Comparison of ENCODE assay signal across 8 cellular contexts in the genomic region with DNA sequence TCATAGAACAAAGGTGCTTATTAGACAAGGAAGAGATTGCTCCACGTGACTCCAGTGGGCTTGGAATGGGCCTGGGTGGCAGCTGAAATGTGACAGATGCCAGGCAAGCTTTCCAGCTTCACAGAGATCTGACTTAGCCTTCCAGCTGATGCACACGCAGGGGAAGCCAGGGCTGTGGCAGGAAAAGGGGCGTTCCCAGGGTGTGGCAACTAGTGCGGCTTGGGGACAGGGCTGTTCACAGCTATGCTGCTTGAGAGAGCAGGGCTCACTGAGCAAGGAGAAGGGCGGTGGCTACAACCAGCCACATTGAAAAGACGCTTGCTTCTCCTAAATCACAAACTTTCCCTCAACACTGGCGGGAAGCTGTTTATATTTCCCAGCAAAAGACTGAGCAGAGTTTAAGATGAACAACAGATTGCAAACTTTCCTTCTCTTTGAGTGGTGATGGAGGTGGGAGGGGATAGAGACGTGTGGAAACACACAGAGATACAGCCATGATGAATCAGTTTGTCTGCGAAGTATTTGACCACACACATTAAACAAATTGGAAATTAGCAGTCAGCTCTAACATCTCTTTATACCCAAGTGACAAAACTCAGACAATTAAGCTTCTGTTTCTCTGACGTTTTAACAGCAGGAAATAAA.
DNase-seq lines count a peak whose midpoint lies in the region; ATAC-seq, FAIRE-seq and TF ChIP-seq lines count a peak whose summit lies in the region.

No MANE protein-coding gene starts in this region.

- H3K27me3 ChIP-seq in MG63, result no peaks in the 10 kb centered on the region

- H3K4me1 Mint-ChIP-seq in activated naive CD4-positive, alpha-beta T cell treated with anti-CD3 and anti-CD28 coated beads, Interleukin-2, amount 50 U/mL, for 24 hours, result peaks cover 24% of the 10 kb centered on the region

- H3K4me1 ChIP-seq in A549, result peaks cover 9% of the 10 kb centered on the region; the same call in 2 of the 3 replicates

- TF ChIP-seq POLR2A in A549 (IDR thresholded peaks at IDR 0.05; ENCODE audit: low read length), result no peak

- 36% methylated on average over 10 of the region's 10 CpGs for WGBS in A549 (ENCODE audit: missing lambda C conversion rate)

- DNase-seq in A549 (ENCODE audit: low read depth in 1 of 2, low spot score in 1 of 2) (peak; percentile 29 to 30), MG63 (peak; percentile 46), kidney tubule cell (ENCODE audit: low spot score) (peak; percentile 46), COLO668 (lab: John Stamatoyannopoulos, UW; ENCODE audit: unreplicated experiment) (no peak), NK-92 (lab: John Stamatoyannopoulos, UW; ENCODE audit: unreplicated experiment) (no peak)
- DNase-seq in stimulated activated naive CD8-positive, alpha-beta T cell treated with anti-CD3 and anti-CD28 coated beads, Interleukin-15, Interleukin-2, amounts not matched to agents 100 U/mL and 50 U/mL, for 24 hours, result peak; percentile 82

- no peak for TF ChIP-seq CTCF in A549 (IDR thresholded peaks at IDR 0.05)

- H3K36me3 Mint-ChIP-seq in activated naive CD4-positive, alpha-beta T cell treated with anti-CD3 and anti-CD28 coated beads, Interleukin-2, amount 50 U/mL, for 24 hours, result no peaks in the 10 kb centered on the region

- ATAC-seq in A549, result peak; percentile 65 to 86
- ATAC-seq in stimulated activated naive CD8-positive, alpha-beta T cell treated with anti-CD3 and anti-CD28 coated beads, Interleukin-15, Interleukin-2, amounts not matched to agents 100 U/mL and 50 U/mL, for 24 hours, result peak; percentile 95
- ATAC-seq in HG03175 (IDR thresholded peaks at IDR 0.05; ENCODE audit: unreplicated experiment), result no peak

- POLR2A ChIA-PET in A549 (lab: Yijun Ruan, JAX), result no interaction called here

- TF ChIP-seq RAD21 in A549 (conservative IDR thresholded peaks at IDR 0.05 in 1 of 2, IDR thresholded peaks at IDR 0.05 in 1 of 2), result no peak

- peak overlapping the region in 1 of 2 experiments; percentile 35; a peak in 1 of 6 replicates for H3K27ac ChIP-seq in A549

- H3K4me2 ChIP-seq in A549, result peak overlapping the region; percentile 48

- H3K4me3 ChIP-seq in A549 (no peak overlapping the region), MG63 (no peak overlapping the region)

- CTCF ChIA-PET in A549 (lab: Yijun Ruan, JAX), result interaction anchor here (1.0 to 1.1 kb wide), 2 partner anchors 16 to 144 kb away, joined by 3 read pairs; no protein-coding TSS in a partner anchor

- peak overlapping the region; percentile 60 for H3K4me3 Mint-ChIP-seq in activated naive CD4-positive, alpha-beta T cell treated with anti-CD3 and anti-CD28 coated beads, Interleukin-2, amount 50 U/mL, for 24 hours

- no peaks in the 10 kb centered on the region for H3K36me3 ChIP-seq in MG63

- TF ChIP-seq EP300 in A549 (IDR thresholded peaks at IDR 0.05), result no peak

- no peaks in the 10 kb centered on the region for H3K9me3 ChIP-seq in A549
- H3K9me3 ChIP-seq in MG63, result no peaks in the 10 kb centered on the region; the same call in 1 of the 2 replicates

- peak overlapping the region; percentile 71 for H3K27ac Mint-ChIP-seq in activated naive CD4-positive, alpha-beta T cell treated with anti-CD3 and anti-CD28 coated beads, Interleukin-2, amount 50 U/mL, for 24 hours

- FAIRE-seq in A549 (lab: Jason Lieb, UNC), result no peak

- no peaks in the 10 kb centered on the region for H3K9me3 Mint-ChIP-seq in activated naive CD4-positive, alpha-beta T cell treated with anti-CD3 and anti-CD28 coated beads, Interleukin-2, amount 50 U/mL, for 24 hours

- H3K27me3 Mint-ChIP-seq in activated naive CD4-positive, alpha-beta T cell treated with anti-CD3 and anti-CD28 coated beads, Interleukin-2, amount 50 U/mL, for 24 hours, result no peaks in the 10 kb centered on the region

TF ChIP-seq in A549, 52 proteins besides CTCF, POLR2A, EP300 and RAD21:
- TF ChIP-seq ESRRA (IDR thresholded peaks at IDR 0.05; ENCODE audit: borderline replicate concordance, low read length) (no peak), ZSCAN20 (CRISPR knock-in tag; IDR thresholded peaks at IDR 0.05) (no peak), FOSL2 (IDR thresholded peaks at IDR 0.05) (no peak), FOSL2 (CRISPR knock-in tag; IDR thresholded peaks at IDR 0.05) (no peak), BHLHE40 (IDR thresholded peaks at IDR 0.05; ENCODE audit: low read depth, low read length) (no peak), HEYL (CRISPR knock-in tag; IDR thresholded peaks at IDR 0.05) (no peak), FOSB (CRISPR knock-in tag; IDR thresholded peaks at IDR 0.05) (no peak), JUNB (IDR thresholded peaks at IDR 0.05) (no peak), SMC3 (IDR thresholded peaks at IDR 0.05) (no peak), NFE2L2 (conservative IDR thresholded peaks at IDR 0.05; ENCODE audit: low read length) (no peak), EHMT2 (IDR thresholded peaks at IDR 0.05; ENCODE audit: low read depth) (no peak), ZFP36 (IDR thresholded peaks at IDR 0.05; ENCODE audit: borderline replicate concordance, partially characterized antibody) (no peak), JUN (IDR thresholded peaks at IDR 0.05) (no peak), MYC (IDR thresholded peaks at IDR 0.05; ENCODE audit: borderline replicate concordance, low read length) (no peak)
- TF ChIP-seq, protein P1, sequence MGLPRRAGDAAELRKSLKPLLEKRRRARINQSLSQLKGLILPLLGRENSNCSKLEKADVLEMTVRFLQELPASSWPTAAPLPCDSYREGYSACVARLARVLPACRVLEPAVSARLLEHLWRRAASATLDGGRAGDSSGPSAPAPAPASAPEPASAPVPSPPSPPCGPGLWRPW (IDR thresholded peaks at IDR 0.05), result no peak
- TF ChIP-seq, protein P2, sequence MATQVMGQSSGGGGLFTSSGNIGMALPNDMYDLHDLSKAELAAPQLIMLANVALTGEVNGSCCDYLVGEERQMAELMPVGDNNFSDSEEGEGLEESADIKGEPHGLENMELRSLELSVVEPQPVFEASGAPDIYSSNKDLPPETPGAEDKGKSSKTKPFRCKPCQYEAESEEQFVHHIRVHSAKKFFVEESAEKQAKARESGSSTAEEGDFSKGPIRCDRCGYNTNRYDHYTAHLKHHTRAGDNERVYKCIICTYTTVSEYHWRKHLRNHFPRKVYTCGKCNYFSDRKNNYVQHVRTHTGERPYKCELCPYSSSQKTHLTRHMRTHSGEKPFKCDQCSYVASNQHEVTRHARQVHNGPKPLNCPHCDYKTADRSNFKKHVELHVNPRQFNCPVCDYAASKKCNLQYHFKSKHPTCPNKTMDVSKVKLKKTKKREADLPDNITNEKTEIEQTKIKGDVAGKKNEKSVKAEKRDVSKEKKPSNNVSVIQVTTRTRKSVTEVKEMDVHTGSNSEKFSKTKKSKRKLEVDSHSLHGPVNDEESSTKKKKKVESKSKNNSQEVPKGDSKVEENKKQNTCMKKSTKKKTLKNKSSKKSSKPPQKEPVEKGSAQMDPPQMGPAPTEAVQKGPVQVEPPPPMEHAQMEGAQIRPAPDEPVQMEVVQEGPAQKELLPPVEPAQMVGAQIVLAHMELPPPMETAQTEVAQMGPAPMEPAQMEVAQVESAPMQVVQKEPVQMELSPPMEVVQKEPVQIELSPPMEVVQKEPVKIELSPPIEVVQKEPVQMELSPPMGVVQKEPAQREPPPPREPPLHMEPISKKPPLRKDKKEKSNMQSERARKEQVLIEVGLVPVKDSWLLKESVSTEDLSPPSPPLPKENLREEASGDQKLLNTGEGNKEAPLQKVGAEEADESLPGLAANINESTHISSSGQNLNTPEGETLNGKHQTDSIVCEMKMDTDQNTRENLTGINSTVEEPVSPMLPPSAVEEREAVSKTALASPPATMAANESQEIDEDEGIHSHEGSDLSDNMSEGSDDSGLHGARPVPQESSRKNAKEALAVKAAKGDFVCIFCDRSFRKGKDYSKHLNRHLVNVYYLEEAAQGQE (IDR thresholded peaks at IDR 0.05), result no peak
- TF ChIP-seq, protein P3, sequence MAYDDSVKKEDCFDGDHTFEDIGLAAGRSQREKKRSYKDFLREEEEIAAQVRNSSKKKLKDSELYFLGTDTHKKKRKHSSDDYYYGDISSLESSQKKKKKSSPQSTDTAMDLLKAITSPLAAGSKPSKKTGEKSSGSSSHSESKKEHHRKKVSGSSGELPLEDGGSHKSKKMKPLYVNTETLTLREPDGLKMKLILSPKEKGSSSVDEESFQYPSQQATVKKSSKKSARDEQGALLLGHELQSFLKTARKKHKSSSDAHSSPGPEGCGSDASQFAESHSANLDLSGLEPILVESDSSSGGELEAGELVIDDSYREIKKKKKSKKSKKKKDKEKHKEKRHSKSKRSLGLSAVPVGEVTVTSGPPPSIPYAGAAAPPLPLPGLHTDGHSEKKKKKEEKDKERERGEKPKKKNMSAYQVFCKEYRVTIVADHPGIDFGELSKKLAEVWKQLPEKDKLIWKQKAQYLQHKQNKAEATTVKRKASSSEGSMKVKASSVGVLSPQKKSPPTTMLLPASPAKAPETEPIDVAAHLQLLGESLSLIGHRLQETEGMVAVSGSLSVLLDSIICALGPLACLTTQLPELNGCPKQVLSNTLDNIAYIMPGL (CRISPR knock-in tag; IDR thresholded peaks at IDR 0.05; ENCODE audit: borderline replicate concordance), result no peak
- TF ChIP-seq, protein P4, sequence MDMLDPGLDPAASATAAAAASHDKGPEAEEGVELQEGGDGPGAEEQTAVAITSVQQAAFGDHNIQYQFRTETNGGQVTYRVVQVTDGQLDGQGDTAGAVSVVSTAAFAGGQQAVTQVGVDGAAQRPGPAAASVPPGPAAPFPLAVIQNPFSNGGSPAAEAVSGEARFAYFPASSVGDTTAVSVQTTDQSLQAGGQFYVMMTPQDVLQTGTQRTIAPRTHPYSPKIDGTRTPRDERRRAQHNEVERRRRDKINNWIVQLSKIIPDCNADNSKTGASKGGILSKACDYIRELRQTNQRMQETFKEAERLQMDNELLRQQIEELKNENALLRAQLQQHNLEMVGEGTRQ (IDR thresholded peaks at IDR 0.05), result no peak

Comparison
In these comparisons a context has a peak if more than half of its experiments do, and no peak if none do; other contexts are left out.
1. DNase-seq: peak in A549 (2 of 2), MG63 (single experiment), kidney tubule cell (single experiment) and stimulated activated naive CD8-positive, alpha-beta T cell treated with anti-CD3 and anti-CD28 coated beads, Interleukin-15, Interleukin-2, amounts not matched to agents 100 U/mL and 50 U/mL, for 24 hours (single experiment); none in COLO668 (single experiment) and NK-92 (single experiment).